In genomic region chr12:93569656-93570551, GRCh38 we compare ENCODE assay signal across 8 cellular contexts. TPM values are rescaled to one million over a fixed set of nuclear protein-coding genes. Genes with fewer than 3 reads are reported as not detected.
DNase-seq lines count a peak whose midpoint lies in the region; ATAC-seq and TF ChIP-seq lines count a peak whose summit lies in the region.

No MANE protein-coding gene starts in this region.

- peak; percentile 89 for DNase-seq in D341Med (ENCODE audit: low spot score)
- DNase-seq in SJSA1 (ENCODE audit: low read depth in 1 of 2, low spot score in 2 of 2): peak; percentile 83 to 86
- DNase-seq in activated naive CD4-positive, alpha-beta T cell treated with anti-CD3 and anti-CD28 coated beads, Interleukin-2, amount 50 U/mL, for 72 hours (ENCODE audit: low spot score in 2 of 2): peak; percentile 57 to 65
- peak; percentile 77 for DNase-seq in glomerular visceral epithelial cell (ENCODE audit: extremely low spot score)
- peak; percentile 97 for DNase-seq in osteoblast (ENCODE audit: insufficient read length, low spot score, missing footprints)
- peak; percentile 52 for DNase-seq in thoracic aorta (ENCODE audit: low spot score)

- H3K27me3 ChIP-seq in SJSA1 (replicated peaks): no peaks in the 10 kb centered on the region
- no peaks in the 10 kb centered on the region for H3K27me3 ChIP-seq in osteoblast (ENCODE audit: insufficient read depth, low read length)
- H3K27me3 ChIP-seq in thoracic aorta (replicated peaks; ENCODE audit: insufficient read depth): no peaks in the 10 kb centered on the region

- H3K27ac ChIP-seq in SJSA1 (peak overlapping the region; percentile 44), osteoblast (ENCODE audit: low read depth, low read length) (peak overlapping the region; percentile 74), thoracic aorta (peak overlapping the region; percentile 84 to 93)

- H3K4me3 ChIP-seq in SJSA1 (peak overlapping the region; percentile 73), osteoblast (ENCODE audit: insufficient read depth, low read length) (peak overlapping the region; percentile 91), thoracic aorta (peak overlapping the region; percentile 84)

- peak overlapping the region in 1 of 2 donors; percentile 56 for H3K27ac Mint-ChIP-seq in activated naive CD4-positive, alpha-beta T cell treated with anti-CD3 and anti-CD28 coated beads, Interleukin-2, amount 50 U/mL, for 72 hours

- H3K9me3 ChIP-seq in SJSA1 (replicated peaks) (no peaks in the 10 kb centered on the region), osteoblast (ENCODE audit: low read depth, low read length) (no peaks in the 10 kb centered on the region), thoracic aorta (no peaks in the 10 kb centered on the region)

- H2AFZ ChIP-seq in osteoblast (ENCODE audit: low read length): peak overlapping the region; percentile 78

- TF ChIP-seq EP300 in Ishikawa (IDR thresholded peaks at IDR 0.05; ENCODE audit: borderline replicate concordance): peak; percentile 7; the same call in 1 of the 2 replicates

- TF ChIP-seq CTCF in osteoblast (IDR thresholded peaks at IDR 0.05; ENCODE audit: extremely low read depth, low read depth, low read length) (peak; percentile 80), thoracic aorta (IDR thresholded peaks at IDR 0.05) (peak; percentile 81)

- H3K4me1 ChIP-seq in SJSA1 (replicated peaks) (peaks cover 19% of the 10 kb centered on the region), osteoblast (ENCODE audit: insufficient read depth, low read length) (peaks cover 11% of the 10 kb centered on the region), thoracic aorta (ENCODE audit: control insufficient read depth in 1 of 2, low read depth in 2 of 2) (peaks cover 0 to 18% of the 10 kb centered on the region in 2 donors)

- ATAC-seq in GM21390 (IDR thresholded peaks at IDR 0.05; ENCODE audit: unreplicated experiment) (peak; percentile 45), thoracic aorta (ENCODE audit: insufficient number of reproducible peaks, low FRiP score, low read depth) (peak; percentile 31)
- peak; percentile 53 to 67 for ATAC-seq in activated naive CD4-positive, alpha-beta T cell treated with anti-CD3 and anti-CD28 coated beads, Interleukin-2, amount 50 U/mL, for 72 hours

- peak; percentile 76 for TF ChIP-seq RAD21 in Ishikawa (IDR thresholded peaks at IDR 0.05; ENCODE audit: low read depth)

- peaks cover 14% of the 10 kb centered on the region for H3K79me2 ChIP-seq in osteoblast (ENCODE audit: insufficient read depth, low read length)

- H3K36me3 Mint-ChIP-seq in activated naive CD4-positive, alpha-beta T cell treated with anti-CD3 and anti-CD28 coated beads, Interleukin-2, amount 50 U/mL, for 72 hours: peaks cover 16 to 20% of the 10 kb centered on the region in 2 donors

- H3K9me3 Mint-ChIP-seq in activated naive CD4-positive, alpha-beta T cell treated with anti-CD3 and anti-CD28 coated beads, Interleukin-2, amount 50 U/mL, for 72 hours: peaks cover 0 to 4% of the 10 kb centered on the region in 2 donors

- H4K20me1 ChIP-seq in osteoblast (ENCODE audit: insufficient read depth, low read length): peaks cover 4% of the 10 kb centered on the region

- H3K4me2 ChIP-seq in osteoblast (ENCODE audit: insufficient read depth, low read length): peak overlapping the region; percentile 96

- H3K36me3 ChIP-seq in SJSA1 (peaks cover 7% of the 10 kb centered on the region), osteoblast (ENCODE audit: insufficient read depth, low read length) (peaks cover 2% of the 10 kb centered on the region), thoracic aorta (no peaks in the 10 kb centered on the region)

TF ChIP-seq in Ishikawa, 13 proteins besides CTCF, POLR2A, EP300 and RAD21:
- TF ChIP-seq FOXM1 (IDR thresholded peaks at IDR 0.05; ENCODE audit: borderline replicate concordance, low read depth) (0 out of 2 replicates have a peak, but pooled peaks have one; percentile 17), CEBPB (IDR thresholded peaks at IDR 0.05) (peak; percentile 79), ZBTB7A (IDR thresholded peaks at IDR 0.05; ENCODE audit: low read depth) (peak; percentile 69; the same call in 1 of the 2 replicates), YY1 (IDR thresholded peaks at IDR 0.05; ENCODE audit: low read depth) (no peak), NFIC (IDR thresholded peaks at IDR 0.05) (0 out of 2 replicates have a peak, but pooled peaks have one; percentile 6), EGR1 (IDR thresholded peaks at IDR 0.05) (no peak), MAX (IDR thresholded peaks at IDR 0.05) (no peak), TAF1 (IDR thresholded peaks at IDR 0.05; ENCODE audit: low read depth) (no peak; the same call in 1 of the 2 replicates), CREB1 (IDR thresholded peaks at IDR 0.05; ENCODE audit: low read depth) (peak; percentile 26; the same call in 1 of the 2 replicates)
TF ChIP-seq in Ishikawa: peak in this region for 5.

RNA-seq across cellular contexts. Expression of gene SOCS2, which starts 2.6 kb away (rescaled TPM):
- 19.2 and 34.7 TPM in 2 replicates for total RNA-seq in SJSA1 (2014; rRNA removed; shearing (Covaris generic))
- 10 to 100 TPM in 1 of 2 donors, 1 to 10 TPM in 1; 5.1 to 13.1 TPM for total RNA-seq in activated naive CD4-positive, alpha-beta T cell treated with anti-CD3 and anti-CD28 coated beads, Interleukin-2, amount 50 U/mL, for 72 hours
- total RNA-seq in osteoblast (32.6 and 40.7 TPM in 2 replicates), thoracic aorta (10 to 100 TPM; 51.4 to 56.3 TPM)

Comparison
In these comparisons a context has a peak if more than half of its experiments do, and no peak if none do; other contexts are left out.
1. Peak in every context shown above with its lines: DNase-seq, ATAC-seq, H3K4me3 ChIP-seq and H3K27ac ChIP-seq.